ENCODE assay signal across 11 cellular contexts in the genomic region with DNA sequence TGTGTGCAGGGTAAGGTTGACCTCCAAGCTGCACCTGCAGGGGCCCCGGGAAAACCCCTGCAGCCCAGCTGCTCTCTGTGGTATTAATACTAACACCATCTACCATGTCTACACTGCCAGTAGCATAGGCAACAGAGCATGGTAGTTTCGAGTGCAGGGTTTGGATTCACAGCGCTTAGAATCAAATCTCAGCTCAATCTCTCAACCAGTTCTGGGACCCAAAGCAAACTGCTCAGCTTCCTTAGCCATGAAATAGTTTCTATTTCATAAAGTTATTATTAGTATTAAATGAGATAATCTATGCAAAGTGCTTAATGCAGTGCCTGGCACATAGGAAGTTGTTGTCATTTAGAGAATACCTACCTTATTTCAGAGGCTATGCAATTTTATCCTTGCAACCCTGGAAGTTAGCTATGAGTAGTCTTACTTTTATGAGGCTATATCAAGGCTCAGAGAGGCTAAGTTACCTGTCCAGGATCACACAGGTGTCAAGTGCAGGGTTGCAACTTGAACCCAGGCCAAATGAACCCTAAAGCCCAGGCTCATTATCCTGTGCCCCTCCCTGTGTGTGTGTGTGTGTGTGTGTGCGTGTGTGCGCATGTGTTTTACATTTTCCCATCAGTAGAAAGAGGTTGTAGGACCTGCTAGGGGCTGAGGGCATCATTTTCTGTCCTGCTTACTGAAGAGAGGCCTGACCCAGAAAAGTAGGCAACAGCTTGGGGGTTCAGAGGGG. TPM values are rescaled to one million over a fixed set of nuclear protein-coding genes. Genes with fewer than 3 reads are reported as not detected.
A peak's percentile ranks its signal among the peaks of the same experiment; 100 is the strongest.
DNase-seq lines count a peak whose midpoint lies in the region; ATAC-seq, FAIRE-seq and TF ChIP-seq lines count a peak whose summit lies in the region.
"Had no signal": no experiment of that assay in that cellular context is flagged by ENCODE, and none has a peak within 500 bp of the region (broad histone marks: within the 10 kb centered on the region; RNA-seq: fewer than 3 reads in every experiment).

No MANE protein-coding gene starts in this region.

- H3K9me2 ChIP-seq in MM.1S (replicated peaks; ENCODE audit: insufficient read depth, low read length) = no peaks in the 10 kb centered on the region

- H2AFZ ChIP-seq in HepG2 (ENCODE audit: low read length) = no peak overlapping the region
- no peak overlapping the region for H2AFZ ChIP-seq in MM.1S (ENCODE audit: low read length)

- H4K20me1 ChIP-seq in HepG2 (ENCODE audit: insufficient read depth, low read length) = no peaks in the 10 kb centered on the region
- H4K20me1 ChIP-seq in MM.1S (ENCODE audit: insufficient read depth, low read length) = no peaks in the 10 kb centered on the region

- H3K4me2 ChIP-seq in HepG2 (ENCODE audit: low read depth, low read length) (no peak overlapping the region), MM.1S (ENCODE audit: low read depth, low read length) (peak overlapping the region; percentile 44)

- H3K4me3 ChIP-seq in HepG2 (replicated peaks in 1 of 3; ENCODE audit: insufficient read depth in 1 of 3, low read depth in 2 of 3, low read length in 3 of 3) = no peak overlapping the region
- H3K4me3 ChIP-seq in right lobe of liver = no peak overlapping the region
- no peak overlapping the region for H3K4me3 ChIP-seq in MM.1S (ENCODE audit: low read length)

- no peaks in the 10 kb centered on the region for H3K9me3 ChIP-seq in HepG2 (ENCODE audit: low read length)
- no peaks in the 10 kb centered on the region for H3K9me3 ChIP-seq in right lobe of liver
- H3K9me3 ChIP-seq in MM.1S (replicated peaks; ENCODE audit: insufficient read depth, low read length) = no peaks in the 10 kb centered on the region

- no peak for FAIRE-seq in HepG2 (lab: Jason Lieb, UNC)

- no peaks in the 10 kb centered on the region for H3K36me3 ChIP-seq in HepG2 (replicated peaks in 1 of 2; ENCODE audit: control insufficient read depth in 1 of 2, insufficient read depth in 2 of 2, low read length in 2 of 2)
- no peaks in the 10 kb centered on the region for H3K36me3 ChIP-seq in right lobe of liver
- H3K36me3 ChIP-seq in MM.1S (replicated peaks; ENCODE audit: insufficient read depth, low read length) = no peaks in the 10 kb centered on the region

- intact Hi-C loops in HepG2 (cut with micrococcal nuclease; ENCODE audit: unreplicated experiment) (no loop called here), right lobe of liver (cut with DNase I) (loop anchor here in 1 of 2 donors (10.0 kb wide), 1 partner anchor 50 kb away; no protein-coding TSS in a partner anchor)

- CTCF ChIA-PET in HepG2 (lab: Yijun Ruan, JAX; ENCODE audit: low intra/inter-chr PET ratio, low total read pairs) = no interaction called here

- no TSS peak for BruUV-seq in HepG2 (replicated peaks; lab: Mats Ljungman, UMichigan)

- TF ChIP-seq CTCF in HepG2 (CRISPR knock-in tag; IDR thresholded peaks at IDR 0.05) (no peak), right lobe of liver (IDR thresholded peaks at IDR 0.05) (no peak), MM.1S (IDR thresholded peaks at IDR 0.05; ENCODE audit: low read length) (no peak)

- H3K27ac ChIP-seq in HepG2 (ENCODE audit: extremely low read length, insufficient read depth, low read length) (no peak overlapping the region), right lobe of liver (no peak overlapping the region), MM.1S (ENCODE audit: low read length) (peak overlapping the region; percentile 75)

- POLR2A ChIA-PET in HepG2 (lab: Yijun Ruan, JAX) = interaction anchor here (0.5 to 1.9 kb wide), 4 partner anchors 9 to 521 kb away, joined by 3 to 8 read pairs (median 5); a partner anchor contains a TSS

- in situ Hi-C loops in HepG2 (cut with HindIII; ENCODE audit: extremely low pct_ligation_motif_present, low pct_unique_long_range_greater_than_20kb) = no loop called here

- ATAC-seq in HepG2 (no peak), right lobe of liver (no peak), HG02763 (IDR thresholded peaks at IDR 0.05; ENCODE audit: unreplicated experiment) (peak; percentile 87)

- DNase-seq in HepG2 (ENCODE audit: low spot score) (no peak), right lobe of liver (no peak), MM.1S (peak; percentile 86), NCI-H2029 treated with DMSO at 0.1 percent for 48 hours (lab: John Stamatoyannopoulos, UW) (no peak), NCI-H1417 treated with DMSO at 0.1 percent for 48 hours (lab: John Stamatoyannopoulos, UW) (no peak)
- no peak for DNase-seq in stimulated activated CD4-positive, alpha-beta T cell treated with anti-CD3 and anti-CD28 coated beads, Interleukin-12 subunit alpha, Interleukin-12 subunit beta, amount 100 ng/mL, for 4 hours
- DNase-seq in activated T-cell treated with anti-CD3 and anti-CD28 coated beads, Interleukin-2, amount 50 U/mL, for 1 hour = no peak
- DNase-seq: activated CD4-positive, alpha-beta T cell treated with anti-CD3 and anti-CD28 coated beads, Interleukin-2, amount 50 U/mL, for 1 hour; NCI-H510A; stimulated activated naive CD4-positive, alpha-beta T cell had no signal

- 52% methylated on average over 5 of the region's 5 CpGs for WGBS in HepG2 (ENCODE audit: low lambda C conversion rate)
- 60% methylated on average over 2 of the region's 5 CpGs for WGBS in right lobe of liver (ENCODE audit: insufficient coverage, low coverage, low lambda C conversion rate, missing lambda C conversion rate)

- TF ChIP-seq POLR2A in HepG2 (IDR thresholded peaks at IDR 0.05; ENCODE audit: insufficient read depth in 1 of 2, low read depth in 2 of 2, low read length in 2 of 2) (no peak), right lobe of liver (IDR thresholded peaks at IDR 0.05) (no peak)

- no peak overlapping the region for H3K9ac ChIP-seq in HepG2 (ENCODE audit: insufficient read depth, low read depth, low read length)
- peak overlapping the region; percentile 49; the same call in 1 of the 2 replicates for H3K9ac ChIP-seq in MM.1S (ENCODE audit: low read length)

- H3K27me3 ChIP-seq in HepG2 (ENCODE audit: control insufficient read depth in 1 of 2, insufficient read depth in 2 of 2, low read length in 2 of 2) = peaks cover 4 to 24% of the 10 kb centered on the region in 2 experiments; a peak in 3 of 5 replicates
- no peaks in the 10 kb centered on the region for H3K27me3 ChIP-seq in right lobe of liver
- no peaks in the 10 kb centered on the region for H3K27me3 ChIP-seq in MM.1S (replicated peaks; ENCODE audit: insufficient read depth, low read length)

- no peak for TF ChIP-seq EP300 in HepG2 (IDR thresholded peaks at IDR 0.05; ENCODE audit: low read depth in 2 of 2, low read length in 2 of 2)
- no peak for TF ChIP-seq EP300 in HepG2 (CRISPR knock-in tag; IDR thresholded peaks at IDR 0.05; ENCODE audit: borderline replicate concordance)

- peaks cover 23% of the 10 kb centered on the region for H3F3A ChIP-seq in MM.1S (ENCODE audit: insufficient read depth, low read length)

- TF ChIP-seq RAD21 in HepG2 (CRISPR knock-in tag; IDR thresholded peaks at IDR 0.05) = no peak

- no peaks in the 10 kb centered on the region for H3K79me2 ChIP-seq in HepG2 (ENCODE audit: insufficient read depth, low read length)
- H3K79me2 ChIP-seq in MM.1S (ENCODE audit: low read length) = no peaks in the 10 kb centered on the region

- peaks cover 60% of the 10 kb centered on the region for H3K4me1 ChIP-seq in HepG2 (ENCODE audit: insufficient read depth, low read length)
- H3K4me1 ChIP-seq in right lobe of liver = no peaks in the 10 kb centered on the region
- H3K4me1 ChIP-seq in MM.1S (ENCODE audit: low read length) = peaks cover 28% of the 10 kb centered on the region

RNA-seq across cellular contexts. Expression of a gene that starts 27.6 kb away (rescaled TPM):
- total RNA-seq in HepG2 (2016; rRNA removed; fragmentation: Illumina TruSeq; extraction: Trizol) = 89.1 and 100 TPM in 2 replicates
- total RNA-seq in HepG2 (2016; cell fraction: cytosol; rRNA removed; fragmentation: Illumina TruSeq; extraction: Trizol; ENCODE audit: low read depth) = 51.0 and 53.1 TPM in 2 replicates
- 92.0 and 115 TPM in 2 replicates for total RNA-seq in HepG2 (2016; cell fraction: insoluble cytoplasmic fraction; rRNA removed; fragmentation: Illumina TruSeq; extraction: Trizol)
- total RNA-seq in HepG2 (2016; cell fraction: membrane; rRNA removed; fragmentation: Illumina TruSeq; extraction: Trizol) = 52.2 and 52.5 TPM in 2 replicates
- total RNA-seq in HepG2 (2016; cell fraction: nucleus; rRNA removed; fragmentation: Illumina TruSeq; extraction: Trizol) = 44.5 and 50.5 TPM in 2 replicates
- 87.8 and 102 TPM in 2 replicates for polyA plus RNA-seq in HepG2 (2011; rRNA removed)
- 108 and 150 TPM in 2 replicates for polyA plus RNA-seq in HepG2 (2011; cell fraction: cytosol; rRNA removed)
- 43.7 and 43.9 TPM in 2 replicates for polyA plus RNA-seq in HepG2 (2011; cell fraction: nucleus; rRNA removed)
- polyA plus RNA-seq in HepG2 (2012) = 56.6 and 66.1 TPM in 2 replicates
- 59.0 and 63.6 TPM in 2 replicates for polyA plus RNA-seq in HepG2 (2016; cell fraction: cytosol; fragmentation: Illumina TruSeq; extraction: Trizol; ENCODE audit: low read depth)
- 121 and 138 TPM in 2 replicates for polyA plus RNA-seq in HepG2 (2016; cell fraction: insoluble cytoplasmic fraction; fragmentation: Illumina TruSeq; extraction: Trizol; ENCODE audit: low read depth)
- polyA plus RNA-seq in HepG2 (2016; cell fraction: membrane; fragmentation: Illumina TruSeq; extraction: Trizol; ENCODE audit: low read depth) = 49.5 and 50.7 TPM in 2 replicates
- 49.3 and 56.1 TPM in 2 replicates for polyA plus RNA-seq in HepG2 (2016; cell fraction: nucleus; fragmentation: Illumina TruSeq; extraction: Trizol; ENCODE audit: insufficient read depth, low read depth)
- polyA minus RNA-seq in HepG2 (2011; rRNA and poly(A)+ RNA removed; ENCODE audit: low replicate concordance) = 146 and 147 TPM in 2 replicates
- polyA minus RNA-seq in HepG2 (2011; cell fraction: cytosol; rRNA and poly(A)+ RNA removed) = 32.4 and 35.6 TPM in 2 replicates
- 65.1 and 66.4 TPM in 2 replicates for polyA minus RNA-seq in HepG2 (2011; cell fraction: nucleus; rRNA and poly(A)+ RNA removed)
- total RNA-seq in right lobe of liver = 10 to 100 TPM; 23.5 to 45.4 (median 25.6) TPM

RNA-seq across cellular contexts. Expression of a gene that starts 54.8 kb away (rescaled TPM):
- total RNA-seq in HepG2 (2016; rRNA removed; fragmentation: Illumina TruSeq; extraction: Trizol) = 34.1 and 68.1 TPM in 2 replicates
- total RNA-seq in HepG2 (2016; cell fraction: cytosol; rRNA removed; fragmentation: Illumina TruSeq; extraction: Trizol; ENCODE audit: low read depth) = 13.4 and 14.2 TPM in 2 replicates
- total RNA-seq in HepG2 (2016; cell fraction: insoluble cytoplasmic fraction; rRNA removed; fragmentation: Illumina TruSeq; extraction: Trizol) = 26.8 and 72.7 TPM in 2 replicates
- total RNA-seq in HepG2 (2016; cell fraction: membrane; rRNA removed; fragmentation: Illumina TruSeq; extraction: Trizol) = 33.1 and 34.4 TPM in 2 replicates
- 81.5 and 95.8 TPM in 2 replicates for total RNA-seq in HepG2 (2016; cell fraction: nucleus; rRNA removed; fragmentation: Illumina TruSeq; extraction: Trizol)
- 629 and 1,104 TPM in 2 replicates for polyA plus RNA-seq in HepG2 (2011; rRNA removed)
- polyA plus RNA-seq in HepG2 (2011; cell fraction: cytosol; rRNA removed) = 292 and 298 TPM in 2 replicates
- 3,652 and 4,474 TPM in 2 replicates for polyA plus RNA-seq in HepG2 (2011; cell fraction: nucleus; rRNA removed)
- polyA plus RNA-seq in HepG2 (2012) = 463 and 546 TPM in 2 replicates
- 9.2 and 10.7 TPM in 2 replicates for polyA plus RNA-seq in HepG2 (2016; cell fraction: cytosol; fragmentation: Illumina TruSeq; extraction: Trizol; ENCODE audit: low read depth)
- 34.1 and 41.6 TPM in 2 replicates for polyA plus RNA-seq in HepG2 (2016; cell fraction: insoluble cytoplasmic fraction; fragmentation: Illumina TruSeq; extraction: Trizol; ENCODE audit: low read depth)
- 24.8 and 25.3 TPM in 2 replicates for polyA plus RNA-seq in HepG2 (2016; cell fraction: membrane; fragmentation: Illumina TruSeq; extraction: Trizol; ENCODE audit: low read depth)
- polyA plus RNA-seq in HepG2 (2016; cell fraction: nucleus; fragmentation: Illumina TruSeq; extraction: Trizol; ENCODE audit: insufficient read depth, low read depth) = 253 and 267 TPM in 2 replicates
- 238 and 645 TPM in 2 replicates for polyA minus RNA-seq in HepG2 (2011; rRNA and poly(A)+ RNA removed; ENCODE audit: low replicate concordance)
- 122 and 136 TPM in 2 replicates for polyA minus RNA-seq in HepG2 (2011; cell fraction: cytosol; rRNA and poly(A)+ RNA removed)
- polyA minus RNA-seq in HepG2 (2011; cell fraction: nucleus; rRNA and poly(A)+ RNA removed) = 312 and 405 TPM in 2 replicates
- 100 to 1,000 TPM in 5 of 6 experiments, 10 to 100 TPM in 1; 91.3 to 571 (median 132) TPM for total RNA-seq in right lobe of liver
